Comparison of ENCODE assay signal across 8 cellular contexts in genomic region chr4:15149842-15150592, GRCh38.
DNase-seq lines count a peak whose midpoint lies in the region; ATAC-seq lines count a peak whose summit lies in the region.

No MANE protein-coding gene starts in this region.

- H3K9me3 ChIP-seq in stomach smooth muscle (ENCODE audit: control insufficient read depth in 2 of 2, low read length in 2 of 2), result no peaks in the 10 kb centered on the region

- peak overlapping the region; percentile 31 for H3K27ac ChIP-seq in stomach smooth muscle (ENCODE audit: low read length)

- H3K4me1 ChIP-seq in stomach smooth muscle (ENCODE audit: control insufficient read depth, insufficient read depth, low read length), result peaks cover 12% of the 10 kb centered on the region

- peak; percentile 80 for ATAC-seq in GM18909 (IDR thresholded peaks at IDR 0.05; ENCODE audit: poor library complexity, unreplicated experiment)
- peak; percentile 63 for ATAC-seq in HG03025 (IDR thresholded peaks at IDR 0.05; ENCODE audit: low FRiP score, unreplicated experiment)

- DNase-seq in ACHN (peak; percentile 59), NCI-H2081 treated with DMSO at 0.1 percent for 48 hours (lab: John Stamatoyannopoulos, UW) (peak; percentile 44), T47D (ENCODE audit: low read depth in 1 of 2, low spot score in 1 of 2) (peak; percentile 9 to 70), iris pigment epithelial cell (ENCODE audit: low read depth) (peak; percentile 82)
- DNase-seq in activated naive CD4-positive, alpha-beta T cell treated with anti-CD3 and anti-CD28 coated beads, Interleukin-2, amount 50 U/mL, for 16 hours, result no peak

- H3K36me3 ChIP-seq in stomach smooth muscle (ENCODE audit: control insufficient read depth in 2 of 2, insufficient read depth in 2 of 2, low read length in 2 of 2), result no peaks in the 10 kb centered on the region

- H3K27me3 ChIP-seq in stomach smooth muscle (ENCODE audit: control insufficient read depth in 1 of 2, insufficient read depth in 2 of 2, low read length in 2 of 2), result no peaks in the 10 kb centered on the region

- peak overlapping the region in 1 of 2 donors; percentile 15 for H3K4me3 ChIP-seq in stomach smooth muscle (ENCODE audit: low read length in 2 of 2)

- in situ Hi-C loops in ACHN (cut with HindIII; ENCODE audit: low pct_ligation_motif_present, low pct_unique_long_range_greater_than_20kb, low sequenced_read_pairs), result no loop called here
- in situ Hi-C loops in T47D (cut with HindIII; ENCODE audit: low pct_unique_long_range_greater_than_20kb, low sequenced_read_pairs), result no loop called here

- no peak overlapping the region for H3K9ac ChIP-seq in stomach smooth muscle (ENCODE audit: low read length in 2 of 2)
